ENCODE assay signal across 8 cellular contexts in genomic region chr17:48052956-48053757, GRCh38. TPM values are rescaled to one million over a fixed set of nuclear protein-coding genes. Genes with fewer than 3 reads are reported as not detected.
DNase-seq lines count a peak whose midpoint lies in the region; ATAC-seq, FAIRE-seq and TF ChIP-seq lines count a peak whose summit lies in the region.

No MANE protein-coding gene starts in this region.

- H3K4me1 Mint-ChIP-seq in activated CD4-positive, alpha-beta T cell treated with anti-CD3 and anti-CD28 coated beads for 36 hours, result peaks cover 62% of the 10 kb centered on the region

- peaks cover 57% of the 10 kb centered on the region for H3K36me3 ChIP-seq in upper lobe of right lung

- H3K27me3 ChIP-seq in dorsolateral prefrontal cortex (no peaks in the 10 kb centered on the region), upper lobe of right lung (no peaks in the 10 kb centered on the region)

- peak; percentile 33 for DNase-seq in activated CD4-positive, alpha-beta T cell treated with anti-CD3 and anti-CD28 coated beads for 36 hours
- no peak for DNase-seq in activated CD4-positive, alpha-beta T cell treated with anti-CD3 and anti-CD28 coated beads, Interleukin-2, amount 50 U/mL, for 1 hour
- DNase-seq in RCC 7860 (ENCODE audit: low spot score) (peak; percentile 30), dorsolateral prefrontal cortex (peak; percentile 34 to 80 (median 70)), mesenteric fat pad (ENCODE audit: low spot score) (peak; percentile 88), upper lobe of right lung (peak; percentile 35)

- POLR2A ChIA-PET in activated CD4-positive, alpha-beta T cell treated with anti-CD3 and anti-CD28 coated beads for 36 hours (lab: Charles Lee), result interaction anchor here (0.7 to 1.3 kb wide), 3 partner anchors 8 to 29 kb away, joined by 3 to 6 read pairs (median 3); no protein-coding TSS in a partner anchor

- H3K27ac ChIP-seq in dorsolateral prefrontal cortex, result peak overlapping the region; percentile 25 to 99 (median 94)
- peak overlapping the region; percentile 99 for H3K27ac ChIP-seq in upper lobe of right lung

- peaks cover 67% of the 10 kb centered on the region for H3K4me1 ChIP-seq in upper lobe of right lung

- peak overlapping the region; percentile 76 for H3K27ac Mint-ChIP-seq in activated CD4-positive, alpha-beta T cell treated with anti-CD3 and anti-CD28 coated beads for 36 hours

- no peaks in the 10 kb centered on the region for H3K9me3 Mint-ChIP-seq in activated CD4-positive, alpha-beta T cell treated with anti-CD3 and anti-CD28 coated beads for 36 hours (ENCODE audit: low read depth)

- no peak for ATAC-seq in activated CD4-positive, alpha-beta T cell treated with anti-CD3 and anti-CD28 coated beads for 36 hours
- no peak for ATAC-seq in upper lobe of right lung
- ATAC-seq in HG03442 (IDR thresholded peaks at IDR 0.05; ENCODE audit: unreplicated experiment), result no peak
- ATAC-seq in GM19324 (IDR thresholded peaks at IDR 0.05; ENCODE audit: low FRiP score, unreplicated experiment), result no peak

- TF ChIP-seq CTCF in dorsolateral prefrontal cortex (IDR thresholded peaks at IDR 0.05 in 54 of 56, conservative IDR thresholded peaks at IDR 0.05 in 2 of 56; ENCODE audit: low read depth in 1 of 56, partially characterized antibody in 56 of 56) (peak in 1 of 56 donors; percentile 24), upper lobe of right lung (IDR thresholded peaks at IDR 0.05) (no peak)

- no peaks in the 10 kb centered on the region for H3K9me3 ChIP-seq in upper lobe of right lung

- CTCF ChIA-PET in activated CD4-positive, alpha-beta T cell treated with anti-CD3 and anti-CD28 coated beads for 36 hours (lab: Charles Lee), result interaction anchor here (0.5 to 1.3 kb wide), 6 partner anchors 17 to 204 kb away, joined by 3 to 8 read pairs (median 3); no protein-coding TSS in a partner anchor

- H3K4me3 ChIP-seq in dorsolateral prefrontal cortex, result peak overlapping the region in 57 of 59 donors; percentile 1 to 95 (median 60)
- peak overlapping the region; percentile 31 for H3K4me3 ChIP-seq in upper lobe of right lung

- H3K4me3 Mint-ChIP-seq in activated CD4-positive, alpha-beta T cell treated with anti-CD3 and anti-CD28 coated beads for 36 hours, result no peak overlapping the region

- intact Hi-C loops in activated CD4-positive, alpha-beta T cell treated with anti-CD3 and anti-CD28 coated beads for 36 hours (cut with DNase I, micrococcal nuclease), result no loop called here
- intact Hi-C loops in dorsolateral prefrontal cortex (cut with DNase I) (no loop called here), upper lobe of right lung (cut with DNase I) (no loop called here)

- FAIRE-seq in RCC 7860 (lab: Jason Lieb, UNC), result no peak

- H3K27me3 Mint-ChIP-seq in activated CD4-positive, alpha-beta T cell treated with anti-CD3 and anti-CD28 coated beads for 36 hours, result no peaks in the 10 kb centered on the region

- H3K36me3 Mint-ChIP-seq in activated CD4-positive, alpha-beta T cell treated with anti-CD3 and anti-CD28 coated beads for 36 hours (ENCODE audit: low read depth), result peaks cover 74% of the 10 kb centered on the region

RNA-seq across cellular contexts. Expression of gene NFE2L1, which starts 5.0 kb away (rescaled TPM):
- 100 to 1,000 TPM; 100 to 127 TPM for total RNA-seq in activated CD4-positive, alpha-beta T cell treated with anti-CD3 and anti-CD28 coated beads for 36 hours
- total RNA-seq in dorsolateral prefrontal cortex (100 to 1,000 TPM; 120 to 279 (median 205) TPM), mesenteric fat pad (171 TPM), upper lobe of right lung (201 TPM)

RNA-seq across cellular contexts. Expression of gene COPZ2, which starts 15.6 kb away (rescaled TPM):
- 1 to 10 TPM; 3.6 to 4.1 TPM for total RNA-seq in activated CD4-positive, alpha-beta T cell treated with anti-CD3 and anti-CD28 coated beads for 36 hours
- total RNA-seq in dorsolateral prefrontal cortex (10 to 100 TPM in 59 of 120 experiments, 1 to 10 TPM in 61; 3.8 to 22.7 (median 9.8) TPM), mesenteric fat pad (64.4 TPM), upper lobe of right lung (24.5 TPM)

RNA-seq across cellular contexts. Expression of gene CBX1, which starts 48.1 kb away (rescaled TPM):
- 10 to 100 TPM; 58.6 to 66.0 TPM for total RNA-seq in activated CD4-positive, alpha-beta T cell treated with anti-CD3 and anti-CD28 coated beads for 36 hours
- total RNA-seq in dorsolateral prefrontal cortex, result 10 to 100 TPM; 57.5 to 92.2 (median 74.2) TPM
- 34.0 TPM for total RNA-seq in mesenteric fat pad
- 34.0 TPM for total RNA-seq in upper lobe of right lung

RNA-seq across cellular contexts. Expression of gene SNX11, which starts 54.4 kb away (rescaled TPM):
- total RNA-seq in activated CD4-positive, alpha-beta T cell treated with anti-CD3 and anti-CD28 coated beads for 36 hours, result 10 to 100 TPM; 18.0 to 21.4 TPM
- total RNA-seq in dorsolateral prefrontal cortex, result 10 to 100 TPM; 16.4 to 41.4 (median 27.4) TPM
- 20.7 TPM for total RNA-seq in mesenteric fat pad
- 20.8 TPM for total RNA-seq in upper lobe of right lung
